In genomic region chr10:3755440-3756359, GRCh38 we compare ENCODE assay signal across 9 cellular contexts. TPM values are rescaled to one million over a fixed set of nuclear protein-coding genes. Genes with fewer than 3 reads are reported as not detected.
DNase-seq lines count a peak whose midpoint lies in the region; ATAC-seq and TF ChIP-seq lines count a peak whose summit lies in the region.
"Had no signal": no experiment of that assay in that cellular context is flagged by ENCODE, and none has a peak within 500 bp of the region (broad histone marks: within the 10 kb centered on the region; RNA-seq: fewer than 3 reads in every experiment).

No MANE protein-coding gene starts in this region.

- H3K36me3 Mint-ChIP-seq in activated T-helper 17 cell treated with anti-CD3 and anti-CD28 coated beads, Interleukin-2, amount 50 U/mL, for 72 hours (ENCODE audit: low read depth), result peaks cover 9% of the 10 kb centered on the region

- H3K36me3 ChIP-seq in stomach, result no peaks in the 10 kb centered on the region

- peaks cover 36% of the 10 kb centered on the region for H3K4me1 Mint-ChIP-seq in activated T-helper 17 cell treated with anti-CD3 and anti-CD28 coated beads, Interleukin-2, amount 50 U/mL, for 72 hours

- no peaks in the 10 kb centered on the region for H3K9me3 ChIP-seq in stomach

- peak; percentile 31 to 37 for DNase-seq in activated T-cell treated with anti-CD3 and anti-CD28 coated beads, Interleukin-2, amount 50 U/mL, for 48 hours
- DNase-seq in activated T-cell treated with anti-CD3 and anti-CD28 coated beads for 4 hours (no peak), left ventricle myocardium superior (no peak), stomach (no peak), NCI-H1105 (lab: John Stamatoyannopoulos, UW) (no peak), AML-193 (lab: John Stamatoyannopoulos, UW) (no peak), NCI-H524 (lab: John Stamatoyannopoulos, UW) (no peak)
- DNase-seq: NCI-H1092 had no signal

- no peaks in the 10 kb centered on the region for H3K27me3 ChIP-seq in stomach

- no peak for TF ChIP-seq EP300 in stomach (IDR thresholded peaks at IDR 0.05)

- H3K9me3 Mint-ChIP-seq in activated T-helper 17 cell treated with anti-CD3 and anti-CD28 coated beads, Interleukin-2, amount 50 U/mL, for 72 hours, result no peaks in the 10 kb centered on the region

- no peak overlapping the region for H3K4me3 ChIP-seq in stomach

- H3K4me1 ChIP-seq in stomach, result peaks cover 0 to 28% (median 5%) of the 10 kb centered on the region in 4 donors

- peak overlapping the region in 3 of 5 donors; percentile 10 to 78 (median 66) for H3K27ac ChIP-seq in stomach

- intact Hi-C loops in left ventricle myocardium superior (cut with micrococcal nuclease), result no loop called here
- intact Hi-C loops in stomach (cut with DNase I; ENCODE audit: low total_unique reads), result no loop called here

- H3K27ac Mint-ChIP-seq in activated T-helper 17 cell treated with anti-CD3 and anti-CD28 coated beads, Interleukin-2, amount 50 U/mL, for 72 hours, result peak overlapping the region; percentile 100

- H3K4me3 Mint-ChIP-seq in activated T-helper 17 cell treated with anti-CD3 and anti-CD28 coated beads, Interleukin-2, amount 50 U/mL, for 72 hours, result peak overlapping the region; percentile 91

- 75 to 85% (median 80%) methylated on average over 13 to 14 of the region's 14 CpGs for WGBS in stomach, 5 donors

- TF ChIP-seq POLR2A in stomach (IDR thresholded peaks at IDR 0.05), result no peak

- peak; percentile 35 for ATAC-seq in activated T-helper 17 cell treated with anti-CD3 and anti-CD28 coated beads, Interleukin-2, amount 50 U/mL, for 72 hours (replicated peaks)
- ATAC-seq in left ventricle myocardium superior, result peak; percentile 89

- TF ChIP-seq CTCF in stomach (IDR thresholded peaks at IDR 0.05), result no peak

- H3K27me3 Mint-ChIP-seq in activated T-helper 17 cell treated with anti-CD3 and anti-CD28 coated beads, Interleukin-2, amount 50 U/mL, for 72 hours, result no peaks in the 10 kb centered on the region

RNA-seq across cellular contexts. Expression of gene KLF6, which starts 29.3 kb away (rescaled TPM):
- total RNA-seq in activated T-helper 17 cell treated with anti-CD3 and anti-CD28 coated beads, Interleukin-2, amount 50 U/mL, for 72 hours, result 100 to 1,000 TPM; 163 to 201 TPM
- 62.0 TPM for total RNA-seq in left ventricle myocardium superior
- 100 to 1,000 TPM in 4 of 5 donors, 10 to 100 TPM in 1; 78.2 to 187 (median 119) TPM for total RNA-seq in stomach
- 10 to 100 TPM; 25.9 to 57.0 (median 31.4) TPM for polyA plus RNA-seq in stomach

Comparison
In these comparisons a context has a peak if more than half of its experiments do, and no peak if none do; other contexts are left out.
1. DNase-seq: peak in activated T-cell treated with anti-CD3 and anti-CD28 coated beads, Interleukin-2, amount 50 U/mL, for 48 hours (2 of 2); none in activated T-cell treated with anti-CD3 and anti-CD28 coated beads for 4 hours (single experiment), left ventricle myocardium superior (single experiment), stomach (single experiment), NCI-H1105 (single experiment), AML-193 (0 of 2) and NCI-H524 (0 of 2).